In genomic region chr10:110660289-110660688, GRCh38 we compare ENCODE assay signal across 1 cellular context. TPM values are rescaled to one million over a fixed set of nuclear protein-coding genes. Genes with fewer than 3 reads are reported as not detected.
"Had no signal": no experiment of that assay in that cellular context is flagged by ENCODE, and none has a peak within 500 bp of the region (broad histone marks: within the 10 kb centered on the region; RNA-seq: fewer than 3 reads in every experiment).

No MANE protein-coding gene starts in this region.

RNA-seq across cellular contexts. Expression of gene RBM20, which starts 16.2 kb away (rescaled TPM):
- total RNA-seq: HT-29 had no signal
